In the genomic region with DNA sequence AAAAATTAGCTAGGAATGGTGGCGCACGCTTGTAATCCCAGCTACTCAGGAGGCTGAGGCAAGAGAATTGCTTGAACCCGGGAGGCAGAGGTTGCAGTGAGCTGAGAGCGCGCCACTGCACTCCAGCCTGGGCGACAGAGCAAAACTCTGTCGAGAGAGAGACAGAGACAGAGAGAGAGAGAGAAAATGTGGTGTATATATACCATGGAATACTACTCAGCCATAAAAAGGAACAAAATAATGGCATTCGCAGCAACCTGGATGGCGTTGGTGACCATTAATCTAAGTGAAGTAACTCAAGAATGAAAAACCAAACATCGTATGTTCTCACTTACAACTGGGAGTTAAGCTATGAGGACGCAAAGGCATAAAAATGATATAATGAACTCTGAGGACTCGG, we compare ENCODE assay signal across 11 cellular contexts. TPM values are rescaled to one million over a fixed set of nuclear protein-coding genes. Genes with fewer than 3 reads are reported as not detected.
"Had no signal": no experiment of that assay in that cellular context is flagged by ENCODE, and none has a peak within 500 bp of the region (broad histone marks: within the 10 kb centered on the region; RNA-seq: fewer than 3 reads in every experiment).

No MANE protein-coding gene starts in this region.

RNA-seq across cellular contexts. Expression of a gene that starts 48.4 kb away (rescaled TPM):
- total RNA-seq: activated B cell treated with CpG ODN at 0.5 μM for 24 hours; activated CD4-positive, alpha-beta memory T cell treated with anti-CD3 and anti-CD28 coated beads for 36 hours; activated CD4-positive, alpha-beta memory T cell treated with anti-CD3 and anti-CD28 coated beads, Interleukin-2, amount 10 ng/mL, durations not matched to agents 7 days and 5 days; activated CD4-positive, alpha-beta T cell treated with anti-CD3 and anti-CD28 coated beads for 36 hours; activated CD4-positive, alpha-beta T cell treated with anti-CD3 and anti-CD28 coated beads, Interleukin-2, amount 10 ng/mL, durations not matched to agents 24 days and 14 days; activated CD8-positive, alpha-beta memory T cell treated with anti-CD3 and anti-CD28 coated beads for 36 hours; activated CD8-positive, alpha-beta memory T cell treated with anti-CD3 and anti-CD28 coated beads, Interleukin-2, amount 10 ng/mL, durations not matched to agents 7 days and 5 days; activated CD8-positive, alpha-beta T cell treated with anti-CD3 and anti-CD28 coated beads for 36 hours; activated CD8-positive, alpha-beta T cell treated with anti-CD3 and anti-CD28 coated beads, Interleukin-2, amount 10 ng/mL, durations not matched to agents 7 days and 5 days; T-helper 1 cell treated with Interleukin-12 subunit alpha and Interleukin-12 subunit beta and Interleukin-4 antibody, amounts not matched to agents 30 ng/mL and 1 ng/mL, for 36 hours; T-helper 2 cell treated with Interferon-gamma antibody and Interleukin-4, amounts not matched to agents 100 ng/mL and 5 ng/mL, for 36 hours had no signal

RNA-seq across cellular contexts. Expression of a gene that starts 49.8 kb away (rescaled TPM):
- total RNA-seq: activated CD4-positive, alpha-beta T cell treated with anti-CD3 and anti-CD28 coated beads, Interleukin-2, amount 10 ng/mL, durations not matched to agents 24 days and 14 days; activated CD8-positive, alpha-beta memory T cell treated with anti-CD3 and anti-CD28 coated beads for 36 hours; activated CD8-positive, alpha-beta T cell treated with anti-CD3 and anti-CD28 coated beads for 36 hours; activated CD8-positive, alpha-beta T cell treated with anti-CD3 and anti-CD28 coated beads, Interleukin-2, amount 10 ng/mL, durations not matched to agents 7 days and 5 days had no signal
